In genomic region chr16:89687092-89687940, GRCh38 we compare ENCODE assay signal across 1 cellular context.
A peak's percentile ranks its signal among the peaks of the same experiment; 100 is the strongest.
TF ChIP-seq lines count a peak whose summit lies in the region.

No MANE protein-coding gene starts in this region.

TF ChIP-seq in HepG2, 621 proteins besides CTCF, POLR2A, EP300 and RAD21 (continued from another document and continues in another):
- peak; percentile 91; the same call in 1 of the 2 replicates for TF ChIP-seq DZIP1 (CRISPR knock-in tag; IDR thresholded peaks at IDR 0.05)
- TF ChIP-seq ZNF343 (CRISPR knock-in tag; IDR thresholded peaks at IDR 0.05) = peak; percentile 91
- peak; percentile 99 for TF ChIP-seq MXI1 (IDR thresholded peaks at IDR 0.05; ENCODE audit: borderline replicate concordance, low read depth, low read length)
- TF ChIP-seq PLSCR1 (CRISPR knock-in tag; IDR thresholded peaks at IDR 0.05; ENCODE audit: borderline replicate concordance) = peak; percentile 70; the same call in 1 of the 2 replicates
- peak; percentile 95 for TF ChIP-seq HINFP (CRISPR knock-in tag; IDR thresholded peaks at IDR 0.05; ENCODE audit: low read depth)
- 0 out of 2 replicates have a peak, but pooled peaks have one; percentile 70 for TF ChIP-seq ELF4 (CRISPR knock-in tag; IDR thresholded peaks at IDR 0.05; ENCODE audit: borderline replicate concordance)
- TF ChIP-seq ZNF609 (CRISPR knock-in tag; IDR thresholded peaks at IDR 0.05; ENCODE audit: borderline replicate concordance) = peak; percentile 97
- TF ChIP-seq ZSCAN25 (CRISPR knock-in tag; IDR thresholded peaks at IDR 0.05) = peak; percentile 94
- TF ChIP-seq KLF6 (CRISPR knock-in tag; IDR thresholded peaks at IDR 0.05) = peak; percentile 99
- TF ChIP-seq ZBTB26 (CRISPR knock-in tag; IDR thresholded peaks at IDR 0.05; ENCODE audit: borderline replicate concordance) = peak; percentile 81
- TF ChIP-seq ZNF737 (CRISPR knock-in tag; IDR thresholded peaks at IDR 0.05; ENCODE audit: borderline replicate concordance) = peak; percentile 78; the same call in 1 of the 2 replicates
- peak; percentile 96 for TF ChIP-seq NFATC3 (CRISPR knock-in tag; IDR thresholded peaks at IDR 0.05)
- TF ChIP-seq HMG20A (CRISPR knock-in tag; IDR thresholded peaks at IDR 0.05; ENCODE audit: borderline replicate concordance) = peak; percentile 88
- TF ChIP-seq SSRP1 (CRISPR knock-in tag; IDR thresholded peaks at IDR 0.05) = 0 out of 2 replicates have a peak, but pooled peaks have one; percentile 59
- TF ChIP-seq KDM5A (IDR thresholded peaks at IDR 0.05; ENCODE audit: borderline replicate concordance, low read length) = no peak; the same call in 1 of the 2 replicates
- no peak for TF ChIP-seq SMARCC2 (IDR thresholded peaks at IDR 0.05)
- peak; percentile 97; the same call in 1 of the 2 replicates for TF ChIP-seq ZNF704 (CRISPR knock-in tag; IDR thresholded peaks at IDR 0.05; ENCODE audit: borderline replicate concordance)
- TF ChIP-seq MEIS2 (CRISPR knock-in tag; IDR thresholded peaks at IDR 0.05) = peak; percentile 98
- TF ChIP-seq ZNF607 (CRISPR knock-in tag; IDR thresholded peaks at IDR 0.05; ENCODE audit: borderline replicate concordance) = peak; percentile 99; the same call in 1 of the 2 replicates
- peak in 1 of 2 experiments; percentile 84; a peak in 2 of 4 replicates for TF ChIP-seq ATF4 (CRISPR knock-in tag; IDR thresholded peaks at IDR 0.05)
- peak; percentile 99 for TF ChIP-seq ZNF280D (CRISPR knock-in tag; IDR thresholded peaks at IDR 0.05)
- peak; percentile 26; the same call in 1 of the 2 replicates for TF ChIP-seq E2F1 (CRISPR knock-in tag; IDR thresholded peaks at IDR 0.05)
- peak; percentile 87 for TF ChIP-seq ZMYM2 (CRISPR knock-in tag; IDR thresholded peaks at IDR 0.05)
- peak; percentile 90 for TF ChIP-seq ATF7-NPFF (CRISPR knock-in tag; IDR thresholded peaks at IDR 0.05; ENCODE audit: low read depth)
- TF ChIP-seq KAT8 (CRISPR knock-in tag; IDR thresholded peaks at IDR 0.05) = peak; percentile 96
- peak; percentile 81; the same call in 1 of the 2 replicates for TF ChIP-seq ZNF460 (CRISPR knock-in tag; IDR thresholded peaks at IDR 0.05; ENCODE audit: borderline replicate concordance)
- TF ChIP-seq ZBED4 (CRISPR knock-in tag; IDR thresholded peaks at IDR 0.05; ENCODE audit: borderline replicate concordance) = peak; percentile 93
- TF ChIP-seq RARG (CRISPR knock-in tag; IDR thresholded peaks at IDR 0.05; ENCODE audit: low read depth) = peak; percentile 94; the same call in 1 of the 2 replicates
- TF ChIP-seq ZNF292 (CRISPR knock-in tag; IDR thresholded peaks at IDR 0.05; ENCODE audit: borderline replicate concordance, low read depth) = peak; percentile 98
- peak; percentile 94 for TF ChIP-seq ZNF775 (CRISPR knock-in tag; IDR thresholded peaks at IDR 0.05; ENCODE audit: borderline replicate concordance)
